In the genomic region with DNA sequence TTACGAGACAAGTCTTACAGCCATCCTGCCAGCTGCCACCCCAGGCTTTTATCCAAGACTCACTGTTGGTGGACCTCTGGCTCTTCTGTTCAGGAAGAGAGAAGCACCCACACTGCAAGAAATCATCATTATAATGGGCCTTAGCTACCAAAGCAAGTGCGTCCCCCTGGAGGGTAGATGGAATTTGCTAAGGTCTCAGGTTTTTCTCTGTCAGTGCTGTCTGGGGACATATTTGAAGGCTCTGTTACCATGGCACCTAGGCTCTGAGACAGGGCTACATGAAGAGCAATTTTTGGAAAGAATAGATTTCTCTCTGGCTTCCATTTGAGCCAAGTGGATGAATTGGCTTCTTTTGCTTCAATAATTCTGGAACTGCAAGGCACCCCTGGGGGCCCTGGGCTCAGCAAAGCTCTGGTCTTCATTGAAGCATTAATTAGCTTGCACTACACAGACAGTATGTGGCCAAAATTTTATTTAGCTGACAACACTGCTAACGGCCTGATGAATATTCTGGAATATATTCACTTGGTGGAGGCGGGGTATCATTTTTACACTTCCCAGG, we compare ENCODE assay signal across 22 cellular contexts.
DNase-seq lines count a peak whose midpoint lies in the region; ATAC-seq and TF ChIP-seq lines count a peak whose summit lies in the region.
"Had no signal": no experiment of that assay in that cellular context is flagged by ENCODE, and none has a peak within 500 bp of the region (broad histone marks: within the 10 kb centered on the region; RNA-seq: fewer than 3 reads in every experiment).

No MANE protein-coding gene starts in this region.

- H3K9me3 Mint-ChIP-seq in GM23338: 0 out of 3 replicates have a peak, but pooled peaks cover 3% of the 10 kb centered on the region
- H3K9me3 Mint-ChIP-seq in brain: no peaks in the 10 kb centered on the region
- no peaks in the 10 kb centered on the region for H3K9me3 Mint-ChIP-seq in endothelial cell (ENCODE audit: unreplicated experiment)

- H3K4me1 Mint-ChIP-seq in GM23338 (peaks cover 7% of the 10 kb centered on the region; the same call in 2 of the 3 replicates), brain (peaks cover 46% of the 10 kb centered on the region), endothelial cell (ENCODE audit: unreplicated experiment) (peaks cover 7% of the 10 kb centered on the region)

- H3K27ac ChIP-seq in GM23338 (ENCODE audit: low read depth): no peak overlapping the region; the same call in 1 of the 2 replicates
- H3K27ac ChIP-seq: A549, HL-60, Peyer's patch had no signal

- H3F3A ChIP-seq in GM23338 (replicated peaks; ENCODE audit: low read depth): 0 out of 2 replicates have a peak, but pooled peaks cover 5% of the 10 kb centered on the region

- no peak overlapping the region for H3K4me3 ChIP-seq in GM23338
- H3K4me3 ChIP-seq: A549, K562, Peyer's patch had no signal

- H3K4me3 Mint-ChIP-seq in GM23338 (no peak overlapping the region), brain (peak overlapping the region in 1 of 5 experiments; percentile 6), endothelial cell (ENCODE audit: unreplicated experiment) (no peak overlapping the region)

- DNase-seq in GM23338 (ENCODE audit: low spot score) (no peak), hippocampal formation (lab: John Stamatoyannopoulos, UW) (peak; percentile 17 to 57), putamen (ENCODE audit: low spot score) (peak; percentile 42), endothelial cell (ENCODE audit: low spot score) (no peak)
- DNase-seq in NK-92 treated with Interleukin-12 subunit alpha and Interleukin-12 subunit beta, amount 100 ng/mL, for 24 hours (lab: John Stamatoyannopoulos, UW): no peak
- DNase-seq: BE2C, DMS53, GF-D8, MM.1S, NCI-H1048, NCI-H1417 treated with DMSO at 0.1 percent for 48 hours, NCI-H2029, NCI-H2227 treated with DMSO at 0.1 percent for 48 hours, NCI-H510A treated with DMSO at 0.1 percent for 48 hours, NCI-H748 treated with DMSO at 0.1 percent for 48 hours, Peyer's patch had no signal

- H2AFZ ChIP-seq in GM23338: no peak overlapping the region

- TF ChIP-seq CTCF in GM23338 (conservative IDR thresholded peaks at IDR 0.05; ENCODE audit: low read depth in 2 of 2) (no peak), brain (conservative IDR thresholded peaks at IDR 0.05) (no peak), endothelial cell (IDR thresholded peaks at IDR 0.05; ENCODE audit: unreplicated experiment) (no peak)

- peaks cover 69% of the 10 kb centered on the region for H3K36me3 ChIP-seq in GM23338 (ENCODE audit: insufficient read depth)

- no peaks in the 10 kb centered on the region for H3K79me2 ChIP-seq in GM23338 (replicated peaks; ENCODE audit: insufficient read depth)

- H4K20me1 ChIP-seq in GM23338 (replicated peaks; ENCODE audit: insufficient read depth): peaks cover 8% of the 10 kb centered on the region

- peaks cover 3% of the 10 kb centered on the region for H3K27me3 Mint-ChIP-seq in GM23338 (ENCODE audit: insufficient read depth, low read depth, poor library complexity)
- peaks cover 4% of the 10 kb centered on the region for H3K27me3 Mint-ChIP-seq in brain
- peaks cover 2% of the 10 kb centered on the region for H3K27me3 Mint-ChIP-seq in endothelial cell (ENCODE audit: unreplicated experiment)

- ATAC-seq in GM23338: peak; percentile 18; the same call in 2 of the 3 replicates
- no peak for ATAC-seq in HG02642 (IDR thresholded peaks at IDR 0.05; ENCODE audit: poor library complexity, unreplicated experiment)
- ATAC-seq: A549, K562, SK-N-SH treated with all-trans-retinoic acid at 6 μM for 48 hours had no signal

- H3K4me2 ChIP-seq in GM23338: no peak overlapping the region
- H3K4me2 ChIP-seq: A549 had no signal

- H3K9me2 ChIP-seq in GM23338 (ENCODE audit: insufficient read depth): no peaks in the 10 kb centered on the region

- H3K36me3 Mint-ChIP-seq in GM23338 (ENCODE audit: low read depth) (peaks cover 99% of the 10 kb centered on the region), brain (peaks cover 99% of the 10 kb centered on the region), endothelial cell (ENCODE audit: low read depth, unreplicated experiment) (peaks cover 67% of the 10 kb centered on the region)

- no peaks in the 10 kb centered on the region; the same call in 1 of the 2 replicates for H3K4me1 ChIP-seq in GM23338 (ENCODE audit: insufficient read depth)
- H3K4me1 ChIP-seq: A549, BE2C, Peyer's patch had no signal

- H3K27ac Mint-ChIP-seq in GM23338: no peak overlapping the region
- H3K27ac Mint-ChIP-seq in brain: peak overlapping the region; percentile 21 to 93 (median 64)
- no peak overlapping the region for H3K27ac Mint-ChIP-seq in endothelial cell (ENCODE audit: unreplicated experiment)

- H3K27me3 ChIP-seq in GM23338 (ENCODE audit: insufficient read depth): no peaks in the 10 kb centered on the region
- H3K27me3 ChIP-seq: BE2C, Peyer's patch had no signal

TF ChIP-seq in GM23338, 12 proteins besides CTCF, POLR2A, EP300 and RAD21 (continues in another document):
- TF ChIP-seq STAT1 (IDR thresholded peaks at IDR 0.05; ENCODE audit: unreplicated experiment) (no peak), EZH2phosphoT487 (IDR thresholded peaks at IDR 0.05; ENCODE audit: unreplicated experiment) (no peak), JUNB (IDR thresholded peaks at IDR 0.05; ENCODE audit: unreplicated experiment) (no peak), ZNF331 (CRISPR knock-in tag; IDR thresholded peaks at IDR 0.05; ENCODE audit: low read depth) (no peak), POLR2AphosphoS5 (IDR thresholded peaks at IDR 0.05; ENCODE audit: low read depth) (no peak), CREB1 (CRISPR knock-in tag; IDR thresholded peaks at IDR 0.05; ENCODE audit: low read depth) (no peak), ZNF114 (CRISPR knock-in tag; IDR thresholded peaks at IDR 0.05) (no peak), EZH2 (IDR thresholded peaks at IDR 0.05; ENCODE audit: low read depth, unreplicated experiment) (no peak)
- TF ChIP-seq, protein P1, sequence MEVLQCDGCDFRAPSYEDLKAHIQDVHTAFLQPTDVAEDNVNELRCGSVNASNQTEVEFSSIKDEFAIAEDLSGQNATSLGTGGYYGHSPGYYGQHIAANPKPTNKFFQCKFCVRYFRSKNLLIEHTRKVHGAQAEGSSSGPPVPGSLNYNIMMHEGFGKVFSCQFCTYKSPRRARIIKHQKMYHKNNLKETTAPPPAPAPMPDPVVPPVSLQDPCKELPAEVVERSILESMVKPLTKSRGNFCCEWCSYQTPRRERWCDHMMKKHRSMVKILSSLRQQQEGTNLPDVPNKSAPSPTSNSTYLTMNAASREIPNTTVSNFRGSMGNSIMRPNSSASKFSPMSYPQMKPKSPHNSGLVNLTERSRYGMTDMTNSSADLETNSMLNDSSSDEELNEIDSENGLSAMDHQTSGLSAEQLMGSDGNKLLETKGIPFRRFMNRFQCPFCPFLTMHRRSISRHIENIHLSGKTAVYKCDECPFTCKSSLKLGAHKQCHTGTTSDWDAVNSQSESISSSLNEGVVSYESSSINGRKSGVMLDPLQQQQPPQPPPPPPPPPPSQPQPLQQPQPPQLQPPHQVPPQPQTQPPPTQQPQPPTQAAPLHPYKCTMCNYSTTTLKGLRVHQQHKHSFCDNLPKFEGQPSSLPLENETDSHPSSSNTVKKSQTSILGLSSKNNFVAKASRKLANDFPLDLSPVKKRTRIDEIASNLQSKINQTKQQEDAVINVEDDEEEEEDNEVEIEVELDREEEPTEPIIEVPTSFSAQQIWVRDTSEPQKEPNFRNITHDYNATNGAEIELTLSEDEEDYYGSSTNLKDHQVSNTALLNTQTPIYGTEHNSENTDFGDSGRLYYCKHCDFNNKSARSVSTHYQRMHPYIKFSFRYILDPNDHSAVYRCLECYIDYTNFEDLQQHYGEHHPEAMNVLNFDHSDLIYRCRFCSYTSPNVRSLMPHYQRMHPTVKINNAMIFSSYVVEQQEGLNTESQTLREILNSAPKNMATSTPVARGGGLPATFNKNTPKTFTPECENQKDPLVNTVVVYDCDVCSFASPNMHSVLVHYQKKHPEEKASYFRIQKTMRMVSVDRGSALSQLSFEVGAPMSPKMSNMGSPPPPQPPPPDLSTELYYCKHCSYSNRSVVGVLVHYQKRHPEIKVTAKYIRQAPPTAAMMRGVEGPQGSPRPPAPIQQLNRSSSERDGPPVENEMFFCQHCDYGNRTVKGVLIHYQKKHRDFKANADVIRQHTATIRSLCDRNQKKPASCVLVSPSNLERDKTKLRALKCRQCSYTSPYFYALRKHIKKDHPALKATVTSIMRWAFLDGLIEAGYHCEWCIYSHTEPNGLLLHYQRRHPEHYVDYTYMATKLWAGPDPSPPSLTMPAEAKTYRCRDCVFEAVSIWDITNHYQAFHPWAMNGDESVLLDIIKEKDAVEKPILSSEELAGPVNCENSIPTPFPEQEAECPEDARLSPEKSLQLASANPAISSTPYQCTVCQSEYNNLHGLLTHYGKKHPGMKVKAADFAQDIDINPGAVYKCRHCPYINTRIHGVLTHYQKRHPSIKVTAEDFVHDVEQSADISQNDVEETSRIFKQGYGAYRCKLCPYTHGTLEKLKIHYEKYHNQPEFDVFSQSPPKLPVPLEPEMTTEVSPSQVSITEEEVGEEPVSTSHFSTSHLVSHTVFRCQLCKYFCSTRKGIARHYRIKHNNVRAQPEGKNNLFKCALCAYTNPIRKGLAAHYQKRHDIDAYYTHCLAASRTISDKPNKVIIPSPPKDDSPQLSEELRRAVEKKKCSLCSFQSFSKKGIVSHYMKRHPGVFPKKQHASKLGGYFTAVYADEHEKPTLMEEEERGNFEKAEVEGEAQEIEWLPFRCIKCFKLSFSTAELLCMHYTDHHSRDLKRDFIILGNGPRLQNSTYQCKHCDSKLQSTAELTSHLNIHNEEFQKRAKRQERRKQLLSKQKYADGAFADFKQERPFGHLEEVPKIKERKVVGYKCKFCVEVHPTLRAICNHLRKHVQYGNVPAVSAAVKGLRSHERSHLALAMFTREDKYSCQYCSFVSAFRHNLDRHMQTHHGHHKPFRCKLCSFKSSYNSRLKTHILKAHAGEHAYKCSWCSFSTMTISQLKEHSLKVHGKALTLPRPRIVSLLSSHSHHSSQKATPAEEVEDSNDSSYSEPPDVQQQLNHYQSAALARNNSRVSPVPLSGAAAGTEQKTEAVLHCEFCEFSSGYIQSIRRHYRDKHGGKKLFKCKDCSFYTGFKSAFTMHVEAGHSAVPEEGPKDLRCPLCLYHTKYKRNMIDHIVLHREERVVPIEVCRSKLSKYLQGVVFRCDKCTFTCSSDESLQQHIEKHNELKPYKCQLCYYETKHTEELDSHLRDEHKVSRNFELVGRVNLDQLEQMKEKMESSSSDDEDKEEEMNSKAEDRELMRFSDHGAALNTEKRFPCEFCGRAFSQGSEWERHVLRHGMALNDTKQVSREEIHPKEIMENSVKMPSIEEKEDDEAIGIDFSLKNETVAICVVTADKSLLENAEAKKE (CRISPR knock-in tag; IDR thresholded peaks at IDR 0.05): no peak

Comparison
In these comparisons a context has a peak if more than half of its experiments do, and no peak if none do; other contexts are left out.
1. DNase-seq: peak in hippocampal formation (2 of 2) and putamen (single experiment); none in GM23338 (single experiment), endothelial cell (single experiment) and NK-92 treated with Interleukin-12 subunit alpha and Interleukin-12 subunit beta, amount 100 ng/mL, for 24 hours (single experiment).
2. H3K27ac Mint-ChIP-seq: peak in brain (5 of 5); none in GM23338 (single experiment) and endothelial cell (single experiment).